9 cellular contexts compared by ENCODE assay signal in the genomic region with DNA sequence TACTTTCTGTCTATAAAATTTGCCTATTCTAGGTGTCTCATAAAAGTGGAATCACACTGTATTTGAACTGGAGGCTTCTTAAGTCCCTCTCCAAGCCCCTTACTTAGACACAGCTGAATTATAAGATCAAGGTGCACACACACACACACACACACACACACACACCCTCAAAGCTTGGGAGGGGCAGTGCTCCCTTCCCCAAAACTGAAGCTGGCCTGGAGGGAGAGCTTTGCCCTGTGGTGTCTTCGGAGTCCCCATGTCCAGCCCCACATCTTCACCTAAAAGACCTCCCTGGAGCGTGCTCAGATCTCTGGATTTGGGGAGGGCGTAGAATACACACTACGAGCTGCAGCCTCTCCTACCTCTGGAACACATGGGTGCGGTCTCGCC. TPM values are rescaled to one million over a fixed set of nuclear protein-coding genes. Genes with fewer than 3 reads are reported as not detected.
DNase-seq lines count a peak whose midpoint lies in the region; ATAC-seq and TF ChIP-seq lines count a peak whose summit lies in the region.
"Had no signal": no experiment of that assay in that cellular context is flagged by ENCODE, and none has a peak within 500 bp of the region (broad histone marks: within the 10 kb centered on the region; RNA-seq: fewer than 3 reads in every experiment).

No MANE protein-coding gene starts in this region.

- H3K4me1 ChIP-seq in HUES64 (ENCODE audit: insufficient read depth, low read length): peaks cover 40% of the 10 kb centered on the region
- peaks cover 55% of the 10 kb centered on the region for H3K4me1 ChIP-seq in suprapubic skin

- H3K27ac ChIP-seq in HUES64 (ENCODE audit: low read depth, low read length) (no peak overlapping the region), suprapubic skin (peak overlapping the region; percentile 94)

- H3K27me3 Mint-ChIP-seq in chondrocyte (ENCODE audit: low read depth): peaks cover 5% of the 10 kb centered on the region
- peaks cover 38 to 44% of the 10 kb centered on the region in 2 donors for H3K27me3 Mint-ChIP-seq in natural killer cell (ENCODE audit: low read depth in 2 of 2)
- H3K27me3 Mint-ChIP-seq in activated T-helper 17 cell treated with anti-CD3 and anti-CD28 coated beads, Interleukin-2, amount 50 U/mL, for 72 hours: peaks cover 51% of the 10 kb centered on the region

- DNase-seq in chondrocyte (ENCODE audit: low spot score): no peak
- no peak for DNase-seq in lower leg skin (ENCODE audit: low spot score in 2 of 2)
- no peak for DNase-seq in suprapubic skin (ENCODE audit: low spot score in 2 of 2)
- no peak for DNase-seq in natural killer cell
- no peak for DNase-seq in NOMO-1 treated with dmso at 0.1 percent for 144 hours (lab: John Stamatoyannopoulos, UW; ENCODE audit: unreplicated experiment)
- DNase-seq in NCI-H748 treated with DMSO at 0.1 percent for 48 hours (lab: John Stamatoyannopoulos, UW): no peak
- DNase-seq: activated gamma-delta T cell had no signal

- TF ChIP-seq CTCF in chondrocyte (IDR thresholded peaks at IDR 0.05) (no peak), lower leg skin (IDR thresholded peaks at IDR 0.05) (no peak), suprapubic skin (IDR thresholded peaks at IDR 0.05) (no peak), natural killer cell (IDR thresholded peaks at IDR 0.05) (no peak)

- H3K27ac Mint-ChIP-seq in chondrocyte (ENCODE audit: unreplicated experiment) (no peak overlapping the region), natural killer cell (no peak overlapping the region)
- H3K27ac Mint-ChIP-seq in activated T-helper 17 cell treated with anti-CD3 and anti-CD28 coated beads, Interleukin-2, amount 50 U/mL, for 72 hours: no peak overlapping the region

- H3K27me3 ChIP-seq in HUES64 (ENCODE audit: insufficient read depth, low read length): no peaks in the 10 kb centered on the region
- no peaks in the 10 kb centered on the region for H3K27me3 ChIP-seq in suprapubic skin

- intact Hi-C loops in lower leg skin (cut with DNase I; ENCODE audit: low total_unique reads): no loop called here
- intact Hi-C loops in natural killer cell (cut with micrococcal nuclease): no loop called here

- H3K36me3 Mint-ChIP-seq in chondrocyte (ENCODE audit: low read depth): no peaks in the 10 kb centered on the region
- no peaks in the 10 kb centered on the region for H3K36me3 Mint-ChIP-seq in natural killer cell
- no peaks in the 10 kb centered on the region for H3K36me3 Mint-ChIP-seq in activated T-helper 17 cell treated with anti-CD3 and anti-CD28 coated beads, Interleukin-2, amount 50 U/mL, for 72 hours (ENCODE audit: low read depth)

- H3K4me1 Mint-ChIP-seq in chondrocyte (ENCODE audit: low read depth): peaks cover 33% of the 10 kb centered on the region
- H3K4me1 Mint-ChIP-seq in natural killer cell: no peaks in the 10 kb centered on the region
- no peaks in the 10 kb centered on the region for H3K4me1 Mint-ChIP-seq in activated T-helper 17 cell treated with anti-CD3 and anti-CD28 coated beads, Interleukin-2, amount 50 U/mL, for 72 hours

- peak overlapping the region; percentile 76 for H3K4me3 ChIP-seq in HUES64 (ENCODE audit: low read length)
- H3K4me3 ChIP-seq in lower leg skin (ENCODE audit: low read depth, poor library complexity, severe bottlenecking): peak overlapping the region; percentile 83
- peak overlapping the region; percentile 92 for H3K4me3 ChIP-seq in suprapubic skin

- H3K4me3 Mint-ChIP-seq in chondrocyte (ENCODE audit: unreplicated experiment) (peak overlapping the region; percentile 71), natural killer cell (no peak overlapping the region)
- H3K4me3 Mint-ChIP-seq in activated T-helper 17 cell treated with anti-CD3 and anti-CD28 coated beads, Interleukin-2, amount 50 U/mL, for 72 hours: no peak overlapping the region

- H3K36me3 ChIP-seq in HUES64 (ENCODE audit: insufficient read depth, low read length) (no peaks in the 10 kb centered on the region), suprapubic skin (no peaks in the 10 kb centered on the region)

- WGBS in HUES64: 24% methylated on average over 4 of the region's 6 CpGs
- WGBS in lower leg skin, 2 donors: 17 to 21% methylated on average over 6 of the region's 6 CpGs
- WGBS in suprapubic skin: 13% methylated on average over 4 of the region's 6 CpGs

- TF ChIP-seq POLR2A in lower leg skin (IDR thresholded peaks at IDR 0.05) (no peak), suprapubic skin (IDR thresholded peaks at IDR 0.05) (no peak)

- ATAC-seq in natural killer cell: no peak
- no peak for ATAC-seq in activated T-helper 17 cell treated with anti-CD3 and anti-CD28 coated beads, Interleukin-2, amount 50 U/mL, for 72 hours (replicated peaks)

- H3K9ac ChIP-seq in HUES64 (ENCODE audit: low read depth, low read length): 0 out of 2 replicates have a peak overlapping the region, but pooled peaks have one; percentile 60

- no peaks in the 10 kb centered on the region for H3K9me3 Mint-ChIP-seq in chondrocyte (ENCODE audit: low read depth)
- no peaks in the 10 kb centered on the region for H3K9me3 Mint-ChIP-seq in natural killer cell
- H3K9me3 Mint-ChIP-seq in activated T-helper 17 cell treated with anti-CD3 and anti-CD28 coated beads, Interleukin-2, amount 50 U/mL, for 72 hours: no peaks in the 10 kb centered on the region

- TF ChIP-seq EP300 in suprapubic skin (IDR thresholded peaks at IDR 0.05): no peak

- peaks cover 3% of the 10 kb centered on the region; the same call in 1 of the 2 replicates for H3K9me3 ChIP-seq in HUES64 (ENCODE audit: insufficient read depth, low read depth, low read length)
- no peaks in the 10 kb centered on the region for H3K9me3 ChIP-seq in suprapubic skin

RNA-seq across cellular contexts. Expression of a gene that starts 0.8 kb away (rescaled TPM):
- 8.8 TPM for polyA plus RNA-seq in HUES64 (2013, experiment 1 of 2)
- polyA plus RNA-seq in HUES64 (2013, experiment 2 of 2): 14.5 TPM
- total RNA-seq in chondrocyte (8.1 to 14.6 TPM (median 11.9 TPM) in 3 replicates), lower leg skin (100 to 1,000 TPM in 2 of 4 donors, 10 to 100 TPM in 2; 74.1 to 167 (median 104) TPM), suprapubic skin (100 to 1,000 TPM in 3 of 4 donors, 10 to 100 TPM in 1; 91.6 to 187 (median 139) TPM), natural killer cell (not detected)
- under 1 TPM; 0.15 to 0.16 TPM for total RNA-seq in activated T-helper 17 cell treated with anti-CD3 and anti-CD28 coated beads, Interleukin-2, amount 50 U/mL, for 72 hours
